In the genomic region with DNA sequence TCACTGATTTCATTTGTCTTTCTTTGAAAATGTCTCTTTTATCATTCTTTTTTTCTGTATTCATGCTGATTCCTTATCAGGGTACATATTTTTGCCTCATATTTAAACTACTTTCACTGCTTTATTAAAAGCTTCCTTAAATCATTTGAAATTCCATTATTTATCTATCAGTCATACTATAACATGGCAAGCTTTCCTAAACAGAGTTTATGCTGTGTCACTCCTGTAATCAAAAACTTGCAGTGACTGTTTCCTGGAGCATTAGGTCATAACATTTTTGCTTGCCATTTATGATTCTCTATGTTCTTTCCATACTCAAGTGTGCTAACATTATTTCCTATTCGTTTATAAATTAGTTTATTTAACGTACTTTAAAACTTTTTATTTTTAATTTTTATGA, we compare ENCODE assay signal across 20 cellular contexts.
DNase-seq lines count a peak whose midpoint lies in the region; ATAC-seq, FAIRE-seq and TF ChIP-seq lines count a peak whose summit lies in the region.
"Had no signal": no experiment of that assay in that cellular context is flagged by ENCODE, and none has a peak within 500 bp of the region (broad histone marks: within the 10 kb centered on the region; RNA-seq: fewer than 3 reads in every experiment).

No MANE protein-coding gene starts in this region.

- no peak overlapping the region for H3K14ac ChIP-seq in IMR-90 (replicated peaks; ENCODE audit: low read depth, low read length)

- H3K4me1 Mint-ChIP-seq in stimulated activated effector memory CD8-positive, alpha-beta T cell treated with anti-CD3 and anti-CD28 coated beads, Interleukin-12 subunit alpha, Interleukin-12 subunit beta, amount 100 ng/mL, for 72 hours: no peaks in the 10 kb centered on the region

- H3K9me1 ChIP-seq in IMR-90 (ENCODE audit: insufficient read depth, low read length): no peaks in the 10 kb centered on the region

- H3K18ac ChIP-seq in IMR-90 (ENCODE audit: low read depth, low read length): no peak overlapping the region

- H3K23ac ChIP-seq in IMR-90 (ENCODE audit: low read depth, low read length): no peak overlapping the region

- no peak for TF ChIP-seq RAD21 in IMR-90 (IDR thresholded peaks at IDR 0.05; ENCODE audit: low read length)

- peaks cover 8% of the 10 kb centered on the region for H3K9me3 Mint-ChIP-seq in stimulated activated effector memory CD8-positive, alpha-beta T cell treated with anti-CD3 and anti-CD28 coated beads, Interleukin-12 subunit alpha, Interleukin-12 subunit beta, amount 100 ng/mL, for 72 hours
- H3K9me3 Mint-ChIP-seq: HFFc6 had no signal

- H4K91ac ChIP-seq in IMR-90 (ENCODE audit: insufficient read depth, low read depth, low read length): no peak overlapping the region

- H2AFZ ChIP-seq in IMR-90 (replicated peaks; ENCODE audit: low read length, poor library complexity): no peak overlapping the region

- no peak overlapping the region for H4K8ac ChIP-seq in IMR-90 (ENCODE audit: low read depth in 2 of 2, low read length in 2 of 2)

- no peaks in the 10 kb centered on the region for H4K20me1 ChIP-seq in IMR-90 (ENCODE audit: insufficient read depth, low read length)
- H4K20me1 ChIP-seq: BLaER1 had no signal

- no peak overlapping the region for H2BK20ac ChIP-seq in IMR-90 (ENCODE audit: low read depth, low read length)

- no peak overlapping the region for H2BK120ac ChIP-seq in IMR-90 (ENCODE audit: low read depth, low read length)

- H3K27ac Mint-ChIP-seq in stimulated activated effector memory CD8-positive, alpha-beta T cell treated with anti-CD3 and anti-CD28 coated beads, Interleukin-12 subunit alpha, Interleukin-12 subunit beta, amount 100 ng/mL, for 72 hours: no peak overlapping the region
- H3K27ac Mint-ChIP-seq: HFFc6 had no signal

- dilution Hi-C loops in IMR-90 (cut with HindIII; ENCODE audit: low sequenced_read_pairs, unreplicated experiment): no loop called here

- CTCF ChIA-PET in IMR-90 (lab: Yijun Ruan, JAX): no interaction called here

- no peak overlapping the region for H2BK15ac ChIP-seq in IMR-90 (ENCODE audit: low read depth, low read length)

- H2BK5ac ChIP-seq in IMR-90 (ENCODE audit: low read depth, low read length, poor library complexity, severe bottlenecking): no peak overlapping the region

- no peak overlapping the region for H2AK5ac ChIP-seq in IMR-90 (ENCODE audit: low read depth, low read length)

- DNase-seq in AG10803 (ENCODE audit: low read depth) (peak; percentile 11), IMR-90 (peak; percentile 36), dedifferentiated amniotic fluid mesenchymal stem cell (ENCODE audit: extremely low spot score) (peak; percentile 28), kidney (no peak), NCI-H187 treated with DMSO at 0.1 percent for 48 hours (lab: John Stamatoyannopoulos, UW) (no peak), inferior parietal cortex (ENCODE audit: extremely low spot score) (no peak)
- no peak for DNase-seq in stimulated activated effector memory CD8-positive, alpha-beta T cell treated with anti-CD3 and anti-CD28 coated beads, Interleukin-12 subunit alpha, Interleukin-12 subunit beta, amount 100 ng/mL, for 72 hours (ENCODE audit: low spot score in 2 of 2)
- DNase-seq: DMS153, HFFc6, KBM-7, NCI-H146, NCI-H2107, NCI-H226, NCI-H526, RPMI8226 had no signal

- no peaks in the 10 kb centered on the region for H3K27me3 ChIP-seq in IMR-90 (ENCODE audit: control insufficient read depth, insufficient read depth, low read length)
- H3K27me3 ChIP-seq: BLaER1 had no signal

- no peaks in the 10 kb centered on the region for H3K36me3 Mint-ChIP-seq in stimulated activated effector memory CD8-positive, alpha-beta T cell treated with anti-CD3 and anti-CD28 coated beads, Interleukin-12 subunit alpha, Interleukin-12 subunit beta, amount 100 ng/mL, for 72 hours

- no peak for TF ChIP-seq POLR2A in IMR-90 (IDR thresholded peaks at IDR 0.05; ENCODE audit: low read depth, low read length)

- H3K4me2 ChIP-seq in IMR-90 (ENCODE audit: low read depth, low read length): no peak overlapping the region
- H3K4me2 ChIP-seq: BLaER1 had no signal

- ATAC-seq in IMR-90 (ENCODE audit: low read depth) (no peak), HG02938 (IDR thresholded peaks at IDR 0.05; ENCODE audit: unreplicated experiment) (no peak)
- ATAC-seq in stimulated activated effector memory CD8-positive, alpha-beta T cell treated with anti-CD3 and anti-CD28 coated beads, Interleukin-12 subunit alpha, Interleukin-12 subunit beta, amount 100 ng/mL, for 72 hours: no peak
- ATAC-seq: GM12878 had no signal

- intact Hi-C loops in IMR-90 (cut with micrococcal nuclease) (no loop called here), kidney (cut with DNase I) (no loop called here)

- no peak overlapping the region for H3K27ac ChIP-seq in IMR-90 (ENCODE audit: insufficient read depth, low read length)
- H3K27ac ChIP-seq in kidney (ENCODE audit: low read depth in 2 of 2, low read length in 2 of 2): no peak overlapping the region
- H3K27ac ChIP-seq: BLaER1, HL-60 had no signal

- H3K36me3 ChIP-seq in IMR-90 (ENCODE audit: control insufficient read depth, insufficient read depth, low read length): no peaks in the 10 kb centered on the region
- no peaks in the 10 kb centered on the region for H3K36me3 ChIP-seq in kidney (ENCODE audit: control insufficient read depth in 1 of 2, insufficient read depth in 2 of 2, low read length in 2 of 2)
- H3K36me3 ChIP-seq: BLaER1 had no signal

- no peak overlapping the region for H2AK9ac ChIP-seq in IMR-90 (replicated peaks; ENCODE audit: low read depth, low read length, poor library complexity)

- no peaks in the 10 kb centered on the region for H3K9me3 ChIP-seq in IMR-90 (ENCODE audit: control insufficient read depth, insufficient read depth, low read length)
- no peaks in the 10 kb centered on the region for H3K9me3 ChIP-seq in kidney (ENCODE audit: control insufficient read depth in 1 of 2, low read length in 2 of 2)
- H3K9me3 ChIP-seq: BLaER1 had no signal

- no peak overlapping the region for H4K5ac ChIP-seq in IMR-90 (ENCODE audit: low read depth, low read length)

- WGBS in IMR-90 (ENCODE audit: extremely low coverage in 2 of 2, insufficient read length in 1 of 2), 2 experiments: no CpG with 5 or more reads among the region's 2 CpGs

- no peak overlapping the region for H3K56ac ChIP-seq in IMR-90 (ENCODE audit: extremely low read depth, insufficient read depth, low read length)

- H3K79me1 ChIP-seq in IMR-90 (ENCODE audit: low read depth in 1 of 2, low read length in 2 of 2): no peaks in the 10 kb centered on the region

- peak; percentile 77 for FAIRE-seq in kidney (lab: Jason Lieb, UNC)
- FAIRE-seq: GM12878, GM18507 had no signal

- no TSS peak for BruUV-seq in IMR-90 (replicated peaks; lab: Mats Ljungman, UMichigan)

- no peak overlapping the region for H3K4ac ChIP-seq in IMR-90 (ENCODE audit: low read depth, low read length)

- TF ChIP-seq CTCF in AG10803 (conservative IDR thresholded peaks at IDR 0.05; ENCODE audit: low read length) (no peak), IMR-90 (conservative IDR thresholded peaks at IDR 0.05; ENCODE audit: low read depth, low read length) (no peak), kidney (IDR thresholded peaks at IDR 0.05; ENCODE audit: borderline replicate concordance, extremely low read depth, insufficient read depth) (no peak)

- POLR2A ChIA-PET in IMR-90 (lab: Charles Lee; ENCODE audit: unreplicated experiment): no interaction called here

- H3K4me1 ChIP-seq in IMR-90 (ENCODE audit: control insufficient read depth, insufficient read depth, low read length) (no peaks in the 10 kb centered on the region), kidney (ENCODE audit: control insufficient read depth in 1 of 2, insufficient read depth in 1 of 2, low read depth in 1 of 2, low read length in 2 of 2) (no peaks in the 10 kb centered on the region)
- H3K4me1 ChIP-seq: BLaER1 had no signal

- H3K9ac ChIP-seq in IMR-90 (ENCODE audit: low read depth, low read length) (no peak overlapping the region), kidney (ENCODE audit: low read length in 2 of 2) (no peak overlapping the region)
- H3K9ac ChIP-seq: BLaER1 had no signal

- no peak overlapping the region for H3K4me3 ChIP-seq in AG10803 (ENCODE audit: low read length)
- H3K4me3 ChIP-seq in IMR-90 (ENCODE audit: insufficient read depth, low read depth, low read length): no peak overlapping the region
- H3K4me3 ChIP-seq in kidney (ENCODE audit: low read length in 2 of 2): no peak overlapping the region
- H3K4me3 ChIP-seq: BLaER1, GM12878 had no signal

- in situ Hi-C loops in IMR-90 (cut with MboI; ENCODE audit: low sequenced_read_pairs): no loop called here

- H3K4me3 Mint-ChIP-seq in stimulated activated effector memory CD8-positive, alpha-beta T cell treated with anti-CD3 and anti-CD28 coated beads, Interleukin-12 subunit alpha, Interleukin-12 subunit beta, amount 100 ng/mL, for 72 hours: no peak overlapping the region
- H3K4me3 Mint-ChIP-seq: HFFc6 had no signal

TF ChIP-seq in IMR-90, 13 proteins besides CTCF, POLR2A, EP300 and RAD21:
- TF ChIP-seq, protein P1, sequence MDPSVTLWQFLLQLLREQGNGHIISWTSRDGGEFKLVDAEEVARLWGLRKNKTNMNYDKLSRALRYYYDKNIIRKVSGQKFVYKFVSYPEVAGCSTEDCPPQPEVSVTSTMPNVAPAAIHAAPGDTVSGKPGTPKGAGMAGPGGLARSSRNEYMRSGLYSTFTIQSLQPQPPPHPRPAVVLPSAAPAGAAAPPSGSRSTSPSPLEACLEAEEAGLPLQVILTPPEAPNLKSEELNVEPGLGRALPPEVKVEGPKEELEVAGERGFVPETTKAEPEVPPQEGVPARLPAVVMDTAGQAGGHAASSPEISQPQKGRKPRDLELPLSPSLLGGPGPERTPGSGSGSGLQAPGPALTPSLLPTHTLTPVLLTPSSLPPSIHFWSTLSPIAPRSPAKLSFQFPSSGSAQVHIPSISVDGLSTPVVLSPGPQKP (IDR thresholded peaks at IDR 0.05; ENCODE audit: borderline replicate concordance, low read depth, low read length): no peak
- TF ChIP-seq MAFK (IDR thresholded peaks at IDR 0.05; ENCODE audit: low read depth, low read length) (no peak), MAZ (IDR thresholded peaks at IDR 0.05; ENCODE audit: borderline replicate concordance, low read depth, low read length) (no peak), MXI1 (IDR thresholded peaks at IDR 0.05; ENCODE audit: borderline replicate concordance, low read depth, low read length) (no peak), RFX5 (IDR thresholded peaks at IDR 0.05; ENCODE audit: low read depth, low read length) (no peak), NFE2L2 (IDR thresholded peaks at IDR 0.05; ENCODE audit: low read depth, low read length) (peak; percentile 73)

Comparison
In these comparisons a context has a peak if more than half of its experiments do, and no peak if none do; other contexts are left out.
1. DNase-seq: peak in AG10803 (single experiment), IMR-90 (single experiment) and dedifferentiated amniotic fluid mesenchymal stem cell (single experiment); none in kidney (single experiment), NCI-H187 treated with DMSO at 0.1 percent for 48 hours (single experiment), stimulated activated effector memory CD8-positive, alpha-beta T cell treated with anti-CD3 and anti-CD28 coated beads, Interleukin-12 subunit alpha, Interleukin-12 subunit beta, amount 100 ng/mL, for 72 hours (0 of 2) and inferior parietal cortex (single experiment).